ENCODE assay signal across 12 cellular contexts in the genomic region with DNA sequence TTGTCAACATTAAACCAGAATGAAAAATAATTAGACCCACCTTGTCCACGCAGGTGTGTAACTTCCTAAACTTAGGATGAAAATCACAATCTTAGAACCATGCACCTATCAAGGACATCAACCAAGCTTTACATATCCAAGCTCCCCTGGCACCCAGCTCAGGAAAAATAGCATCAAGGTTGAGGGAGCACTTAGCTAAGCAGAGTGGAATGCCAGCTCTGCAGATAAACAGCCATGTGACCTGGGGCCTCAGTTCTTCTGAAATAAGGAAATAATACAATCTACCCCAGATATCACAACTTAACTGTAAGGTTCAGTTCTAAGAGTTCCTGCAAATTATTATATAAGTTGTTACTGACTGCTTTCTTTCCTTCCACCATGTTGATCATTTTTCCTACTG.
DNase-seq lines count a peak whose midpoint lies in the region; ATAC-seq, FAIRE-seq and TF ChIP-seq lines count a peak whose summit lies in the region.
"Had no signal": no experiment of that assay in that cellular context is flagged by ENCODE, and none has a peak within 500 bp of the region (broad histone marks: within the 10 kb centered on the region; RNA-seq: fewer than 3 reads in every experiment).

No MANE protein-coding gene starts in this region.

- H3K9me1 ChIP-seq in K562 (ENCODE audit: control insufficient read depth, insufficient read depth, low read length), result no peaks in the 10 kb centered on the region

- no peaks in the 10 kb centered on the region for H3K9me2 ChIP-seq in hepatocyte (replicated peaks; ENCODE audit: insufficient read depth)

- H3K27ac ChIP-seq in K562 (ENCODE audit: extremely low read depth, low read depth, low read length), result no peak overlapping the region
- H3K27ac ChIP-seq in hepatocyte, result peak overlapping the region; percentile 61
- H3K27ac ChIP-seq in pancreas, result peak overlapping the region in 2 of 4 donors; percentile 43 to 78
- H3K27ac ChIP-seq: BLaER1 had no signal

- no peaks in the 10 kb centered on the region for H3K9me3 ChIP-seq in K562 (replicated peaks; ENCODE audit: control insufficient read depth, insufficient read depth, low read depth, low read length)
- no peaks in the 10 kb centered on the region for H3K9me3 ChIP-seq in hepatocyte (ENCODE audit: low read depth)
- no peaks in the 10 kb centered on the region for H3K9me3 ChIP-seq in pancreas
- H3K9me3 ChIP-seq: BLaER1, gastrocnemius medialis had no signal

- TF ChIP-seq CTCF in K562 (IDR thresholded peaks at IDR 0.05 in 2 of 3, conservative IDR thresholded peaks at IDR 0.05 in 1 of 3; ENCODE audit: insufficient read depth in 2 of 3, low read depth in 1 of 3, low read length in 3 of 3) (no peak), hepatocyte (IDR thresholded peaks at IDR 0.05; ENCODE audit: poor library complexity) (no peak), pancreas (IDR thresholded peaks at IDR 0.05) (no peak)

- ATAC-seq in K562, result no peak
- peak; percentile 87 to 98 (median 90) for ATAC-seq in pancreas
- no peak for ATAC-seq in HG02588 (IDR thresholded peaks at IDR 0.05; ENCODE audit: unreplicated experiment)
- no peak for ATAC-seq in GM21717 (IDR thresholded peaks at IDR 0.05; ENCODE audit: unreplicated experiment)
- ATAC-seq: gastrocnemius medialis had no signal

- POLR2A ChIA-PET in K562 (lab: Yijun Ruan, JAX), result interaction anchor here (0.6 to 1.0 kb wide), 2 partner anchors 10 to 705 kb away, joined by 3 to 4 read pairs; no protein-coding TSS in a partner anchor

- H3K9ac ChIP-seq in K562 (ENCODE audit: insufficient read depth in 1 of 2, low read depth in 2 of 2, low read length in 2 of 2), result no peak overlapping the region
- H3K9ac ChIP-seq: BLaER1 had no signal

- DNase-seq in EL (peak; percentile 46), K562 (ENCODE audit: extremely low read depth in 1 of 4, low spot score in 3 of 4) (no peak), hepatocyte (ENCODE audit: low spot score) (peak; percentile 51), pancreas (peak in 3 of 6 donors; percentile 20 to 81 (median 39)), occipital lobe (lab: John Stamatoyannopoulos, UW) (no peak), UCSD-AML1 (lab: John Stamatoyannopoulos, UW; ENCODE audit: unreplicated experiment) (no peak)
- DNase-seq: gastrocnemius medialis, HCEC 1CT had no signal

- no peak for TF ChIP-seq EP300 in K562 (IDR thresholded peaks at IDR 0.05; ENCODE audit: low read length)

- H3K4me3 ChIP-seq in K562 (no peak overlapping the region), hepatocyte (no peak overlapping the region), pancreas (no peak overlapping the region)
- H3K4me3 ChIP-seq: BLaER1, gastrocnemius medialis had no signal

- TF ChIP-seq POLR2A in K562 (conservative IDR thresholded peaks at IDR 0.05), result no peak

- H2AFZ ChIP-seq in K562 (ENCODE audit: low read depth, low read length), result no peak overlapping the region
- H2AFZ ChIP-seq in hepatocyte, result no peak overlapping the region

- H3K79me2 ChIP-seq in K562 (ENCODE audit: control insufficient read depth, insufficient read depth, low read length) (peaks cover 6% of the 10 kb centered on the region; the same call in 2 of the 3 replicates), hepatocyte (peaks cover 26% of the 10 kb centered on the region)

- CTCF ChIA-PET in K562 (lab: Yijun Ruan, JAX; ENCODE audit: low intra/inter-chr PET ratio), result no interaction called here

- H3K4me2 ChIP-seq in K562 (ENCODE audit: insufficient read depth, low read length) (no peak overlapping the region), hepatocyte (peak overlapping the region; percentile 7)
- H3K4me2 ChIP-seq: BLaER1 had no signal

- no TSS peak for BruUV-seq in K562 (replicated peaks; lab: Mats Ljungman, UMichigan)

- FAIRE-seq in K562 (lab: Jason Lieb, UNC) (peak; percentile 35), pancreas (lab: Jason Lieb, UNC) (no peak)
- FAIRE-seq: G401.6 had no signal

- intact Hi-C loops in K562 (cut with micrococcal nuclease) (no loop called here), pancreas (cut with DNase I) (no loop called here)

- H3K4me1 ChIP-seq in K562 (replicated peaks in 1 of 2; ENCODE audit: control insufficient read depth in 2 of 2, insufficient read depth in 2 of 2, low read length in 2 of 2) (no peaks in the 10 kb centered on the region), hepatocyte (ENCODE audit: insufficient read depth) (peaks cover 18% of the 10 kb centered on the region), pancreas (peaks cover 0 to 20% (median 16%) of the 10 kb centered on the region in 3 donors)
- H3K4me1 ChIP-seq: BLaER1 had no signal

- WGBS in K562 (ENCODE audit: insufficient coverage, low coverage, missing lambda C conversion rate), result 93% methylated on average over 1 of the region's 1 CpG
- 100% methylated on average over 1 of the region's 1 CpG for WGBS in hepatocyte (ENCODE audit: low lambda C conversion rate, missing lambda C conversion rate)
- 26 to 39% methylated on average over 1 of the region's 1 CpG for WGBS in pancreas, 2 donors

- H3K36me3 ChIP-seq in K562 (ENCODE audit: control insufficient read depth, insufficient read depth, low read length) (peaks cover 80% of the 10 kb centered on the region), hepatocyte (replicated peaks; ENCODE audit: insufficient read depth, low read depth) (no peaks in the 10 kb centered on the region), pancreas (no peaks in the 10 kb centered on the region)

- H3K27me3 ChIP-seq in K562 (ENCODE audit: control insufficient read depth in 2 of 2, insufficient read depth in 2 of 2, low read length in 2 of 2) (no peaks in the 10 kb centered on the region), hepatocyte (no peaks in the 10 kb centered on the region), pancreas (no peaks in the 10 kb centered on the region)
- H3K27me3 ChIP-seq: BLaER1, gastrocnemius medialis had no signal

- H4K20me1 ChIP-seq in K562 (replicated peaks; ENCODE audit: control insufficient read depth, insufficient read depth, low read length) (no peaks in the 10 kb centered on the region), hepatocyte (ENCODE audit: insufficient read depth, poor library complexity, severe bottlenecking) (no peaks in the 10 kb centered on the region)

- TF ChIP-seq RAD21 in K562 (CRISPR knock-in tag; conservative IDR thresholded peaks at IDR 0.05 in 1 of 2, IDR thresholded peaks at IDR 0.05 in 1 of 2), result no peak

- in situ Hi-C loops in K562 (cut with MboI), result no loop called here

TF ChIP-seq in K562, 482 proteins besides CTCF, POLR2A, EP300 and RAD21:
- TF ChIP-seq ZNF696 (CRISPR knock-in tag; conservative IDR thresholded peaks at IDR 0.05), result no peak
- TF ChIP-seq, protein P1, sequence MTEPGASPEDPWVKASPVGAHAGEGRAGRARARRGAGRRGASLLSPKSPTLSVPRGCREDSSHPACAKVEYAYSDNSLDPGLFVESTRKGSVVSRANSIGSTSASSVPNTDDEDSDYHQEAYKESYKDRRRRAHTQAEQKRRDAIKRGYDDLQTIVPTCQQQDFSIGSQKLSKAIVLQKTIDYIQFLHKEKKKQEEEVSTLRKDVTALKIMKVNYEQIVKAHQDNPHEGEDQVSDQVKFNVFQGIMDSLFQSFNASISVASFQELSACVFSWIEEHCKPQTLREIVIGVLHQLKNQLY (CRISPR knock-in tag; conservative IDR thresholded peaks at IDR 0.05), result no peak
- no peak for TF ChIP-seq RNF2 (IDR thresholded peaks at IDR 0.05)
- TF ChIP-seq CAMTA2 (CRISPR knock-in tag; conservative IDR thresholded peaks at IDR 0.05), result no peak
- no peak for TF ChIP-seq HDGF (IDR thresholded peaks at IDR 0.05)
- no peak for TF ChIP-seq HMG20A (CRISPR knock-in tag; conservative IDR thresholded peaks at IDR 0.05)
- TF ChIP-seq, protein P2, sequence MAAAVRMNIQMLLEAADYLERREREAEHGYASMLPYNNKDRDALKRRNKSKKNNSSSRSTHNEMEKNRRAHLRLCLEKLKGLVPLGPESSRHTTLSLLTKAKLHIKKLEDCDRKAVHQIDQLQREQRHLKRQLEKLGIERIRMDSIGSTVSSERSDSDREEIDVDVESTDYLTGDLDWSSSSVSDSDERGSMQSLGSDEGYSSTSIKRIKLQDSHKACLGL (CRISPR knock-in tag; IDR thresholded peaks at IDR 0.05; ENCODE audit: borderline replicate concordance, poor library complexity, severe bottlenecking), result no peak
- TF ChIP-seq NFXL1 (CRISPR knock-in tag; IDR thresholded peaks at IDR 0.05), result no peak

Comparison
In these comparisons a context has a peak if more than half of its experiments do, and no peak if none do; other contexts are left out.
1. DNase-seq: peak in EL (single experiment) and hepatocyte (single experiment); none in K562 (0 of 4), occipital lobe (single experiment) and UCSD-AML1 (single experiment).
2. ATAC-seq: peak in pancreas (4 of 4); none in K562 (single experiment), HG02588 (single experiment) and GM21717 (single experiment).